Comparison of ENCODE assay signal across 32 cellular contexts in the genomic region with DNA sequence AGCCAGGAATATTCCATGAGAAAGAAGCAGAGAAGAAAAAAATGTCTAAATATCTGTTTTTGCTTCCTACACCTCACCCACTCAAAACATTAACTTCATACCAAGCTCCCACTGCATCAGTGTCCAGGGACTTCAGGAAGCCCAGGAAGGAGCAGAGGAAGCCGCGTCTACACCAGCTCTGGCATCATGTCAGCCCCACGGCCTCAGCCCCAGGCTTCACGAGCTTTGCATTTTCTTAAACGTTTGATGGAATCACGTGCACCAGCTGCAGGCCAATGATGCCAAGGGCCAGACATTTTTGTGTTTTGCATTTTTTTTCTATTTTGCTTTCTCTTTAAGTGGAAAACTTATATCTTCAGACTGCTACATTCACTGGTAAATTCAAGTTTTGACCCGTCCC.
"Had no signal": no experiment of that assay in that cellular context is flagged by ENCODE, and none has a peak within 500 bp of the region (broad histone marks: within the 10 kb centered on the region; RNA-seq: fewer than 3 reads in every experiment).

No MANE protein-coding gene starts in this region.

- H3K4me3 Mint-ChIP-seq: dendritic cell treated with granulocyte-macrophage colony-stimulating factor and Interleukin-4, amounts not matched to agents 40 ng/mL and 50 ng/mL, for 4 days; endodermal cell; immature natural killer cell; mesothelial cell of epicardium; naive thymus-derived CD4-positive, alpha-beta T cell; nephron; neural progenitor cell; stimulated activated memory B cell treated with anti-CD40 and anti-IgM and Interleukin-4, amounts not matched to agents 10 μg/mL and 1 μg/mL and 100 μg/mL, for 72 hours had no signal

- H3K9ac ChIP-seq: neural progenitor cell had no signal

- H3K4me2 ChIP-seq: neural progenitor cell had no signal

- H3K27me3 ChIP-seq: colonic mucosa, foreskin keratinocyte, gastroesophageal sphincter, neural progenitor cell, ovary, sigmoid colon, testis, tibial nerve, upper lobe of right lung, uterus had no signal

- H3K4me1 Mint-ChIP-seq: immature natural killer cell; naive thymus-derived CD4-positive, alpha-beta T cell; stimulated activated memory B cell treated with anti-CD40 and anti-IgM and Interleukin-4, amounts not matched to agents 10 μg/mL and 1 μg/mL and 100 μg/mL, for 72 hours had no signal

- H3K36me3 ChIP-seq: colonic mucosa, gastroesophageal sphincter, lower lobe of right lung, neural progenitor cell, ovary, sigmoid colon, tibial nerve, upper lobe of right lung, uterus had no signal

- H3K27me3 Mint-ChIP-seq: dendritic cell treated with granulocyte-macrophage colony-stimulating factor and Interleukin-4, amounts not matched to agents 40 ng/mL and 50 ng/mL, for 4 days; naive thymus-derived CD4-positive, alpha-beta T cell; stimulated activated memory B cell treated with anti-CD40 and anti-IgM and Interleukin-4, amounts not matched to agents 10 μg/mL and 1 μg/mL and 100 μg/mL, for 72 hours had no signal

- H3K9me3 Mint-ChIP-seq: dendritic cell treated with granulocyte-macrophage colony-stimulating factor and Interleukin-4, amounts not matched to agents 40 ng/mL and 50 ng/mL, for 4 days; immature natural killer cell; naive thymus-derived CD4-positive, alpha-beta T cell; nephron; stimulated activated memory B cell treated with anti-CD40 and anti-IgM and Interleukin-4, amounts not matched to agents 10 μg/mL and 1 μg/mL and 100 μg/mL, for 72 hours had no signal

- DNase-seq: colonic mucosa; effector CD8-positive, alpha-beta T cell; endodermal cell; foreskin keratinocyte; glutamatergic neuron; hypothalamus; immature natural killer cell; left ventricle myocardium superior; lower lobe of right lung; mesenchymal stem cell; mucosa of descending colon; naive thymus-derived CD4-positive, alpha-beta T cell; ovary; psoas muscle; right cardiac atrium; sigmoid colon; stimulated activated CD4-positive, alpha-beta T cell treated with anti-CD3 and anti-CD28 coated beads, Interleukin-2, amount 100 ng/mL, for 24 hours; stimulated activated CD4-positive, alpha-beta T cell treated with anti-CD3 and anti-CD28 coated beads, Interleukin-4, amount 100 ng/mL, for 4 hours; stimulated activated naive CD8-positive, alpha-beta T cell treated with anti-CD3 and anti-CD28 coated beads, Interleukin-15, Interleukin-2, amounts not matched to agents 100 U/mL and 50 U/mL, for 24 hours; substantia nigra; testis; upper lobe of right lung; uterus had no signal

- H2AFZ ChIP-seq: neural progenitor cell had no signal

- H3K36me3 Mint-ChIP-seq: naive thymus-derived CD4-positive, alpha-beta T cell; neural progenitor cell; stimulated activated memory B cell treated with anti-CD40 and anti-IgM and Interleukin-4, amounts not matched to agents 10 μg/mL and 1 μg/mL and 100 μg/mL, for 72 hours had no signal

- H3K27ac ChIP-seq: colonic mucosa, epithelial cell of prostate, foreskin keratinocyte, gastroesophageal sphincter, lower lobe of right lung, neural progenitor cell, ovary, psoas muscle, sigmoid colon, testis, upper lobe of right lung, uterus had no signal

- H3K4me1 ChIP-seq: colonic mucosa, foreskin keratinocyte, gastroesophageal sphincter, lower lobe of right lung, neural progenitor cell, upper lobe of right lung, uterus had no signal

- H3K9me3 ChIP-seq: colonic mucosa, gastroesophageal sphincter, lower lobe of right lung, mucosa of descending colon, ovary, psoas muscle, sigmoid colon, testis, tibial nerve, upper lobe of right lung, uterus had no signal

- ATAC-seq: esophagus mucosa; foreskin keratinocyte; gastroesophageal sphincter; left ventricle myocardium superior; lower lobe of right lung; mucosa of descending colon; naive thymus-derived CD4-positive, alpha-beta T cell; psoas muscle; right cardiac atrium; stimulated activated memory B cell treated with anti-CD40 and anti-IgM and Interleukin-4, amounts not matched to agents 10 μg/mL and 1 μg/mL and 100 μg/mL, for 72 hours; stimulated activated naive CD8-positive, alpha-beta T cell treated with anti-CD3 and anti-CD28 coated beads, Interleukin-15, Interleukin-2, amounts not matched to agents 100 U/mL and 50 U/mL, for 24 hours; upper lobe of right lung had no signal

- H3K4me3 ChIP-seq: colonic mucosa, gastroesophageal sphincter, lower lobe of right lung, mucosa of descending colon, neural progenitor cell, ovary, psoas muscle, sigmoid colon, testis, tibial nerve, upper lobe of right lung, uterus had no signal

- H3K27ac Mint-ChIP-seq: dendritic cell treated with granulocyte-macrophage colony-stimulating factor and Interleukin-4, amounts not matched to agents 40 ng/mL and 50 ng/mL, for 4 days; endodermal cell; immature natural killer cell; mesothelial cell of epicardium; naive thymus-derived CD4-positive, alpha-beta T cell; nephron; neural progenitor cell; stimulated activated memory B cell treated with anti-CD40 and anti-IgM and Interleukin-4, amounts not matched to agents 10 μg/mL and 1 μg/mL and 100 μg/mL, for 72 hours had no signal
